In the genomic region with DNA sequence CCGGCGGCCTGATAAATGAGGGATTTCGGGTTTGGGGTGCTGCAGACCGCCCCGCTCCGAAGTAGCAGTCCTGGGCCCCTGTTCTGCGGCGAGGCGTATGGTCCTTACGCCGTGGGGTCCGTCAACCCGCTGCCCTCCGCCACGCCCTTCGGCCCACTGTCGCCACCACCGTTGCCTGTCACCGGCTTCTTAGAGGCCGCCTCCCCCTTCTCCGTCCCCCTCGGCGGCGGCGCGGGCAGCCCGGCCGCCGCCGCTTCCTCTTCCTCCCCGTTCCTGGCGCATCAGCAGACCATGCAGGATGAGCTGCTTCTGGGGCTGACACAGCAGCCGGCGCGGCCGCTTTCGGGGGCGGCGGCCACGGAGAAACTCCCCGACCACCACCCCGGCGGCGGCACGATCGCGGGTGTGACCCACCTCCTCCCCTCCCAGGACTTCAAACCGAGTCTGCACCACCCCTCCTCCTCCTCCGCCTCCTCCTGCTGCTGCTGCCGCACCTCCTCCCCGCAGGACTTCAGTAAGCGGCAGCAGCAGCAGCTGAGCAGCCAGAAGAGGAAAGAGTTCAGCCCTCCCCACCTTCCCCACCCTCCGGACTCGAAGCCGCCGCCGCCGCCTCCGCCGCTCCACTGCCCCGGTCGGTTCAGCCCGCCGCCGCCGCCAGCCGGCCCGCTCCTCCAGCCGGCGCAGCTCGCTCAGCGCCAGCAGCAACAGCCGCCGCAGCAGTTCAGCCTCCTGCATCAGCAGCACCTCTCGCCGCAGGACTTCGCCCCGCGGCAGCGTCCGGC, we compare ENCODE assay signal across 8 cellular contexts. TPM values are rescaled to one million over a fixed set of nuclear protein-coding genes. Genes with fewer than 3 reads are reported as not detected.
DNase-seq lines count a peak whose midpoint lies in the region; ATAC-seq, FAIRE-seq and TF ChIP-seq lines count a peak whose summit lies in the region.

No MANE protein-coding gene starts in this region.

- no peaks in the 10 kb centered on the region for H3K79me2 ChIP-seq in H1 (ENCODE audit: control insufficient read depth in 1 of 2, insufficient read depth in 2 of 2, low read length in 2 of 2)

- H3K56ac ChIP-seq in H1 (replicated peaks; ENCODE audit: insufficient read length, low read depth, low read length), result no peak overlapping the region

- 0 out of 2 replicates have a peak overlapping the region, but pooled peaks have one; percentile 24 for H2BK5ac ChIP-seq in H1 (ENCODE audit: low read depth, low read length)

- peak overlapping the region; percentile 66 for H4K5ac ChIP-seq in H1 (ENCODE audit: insufficient read length, low read depth, low read length)

- no peaks in the 10 kb centered on the region for H3K27me3 Mint-ChIP-seq in activated CD8-positive, alpha-beta memory T cell treated with anti-CD3 and anti-CD28 coated beads, Interleukin-2, amount 10 ng/mL, durations not matched to agents 7 days and 5 days

- H3K36me3 ChIP-seq in H1 (ENCODE audit: control insufficient read depth in 2 of 4, insufficient read depth in 4 of 4, low read length in 3 of 4), result no peaks in the 10 kb centered on the region

- peaks cover 2 to 4% (median 3%) of the 10 kb centered on the region in 4 experiments; a peak in 5 of 7 replicates for H3K4me1 ChIP-seq in H1 (replicated peaks in 1 of 4; ENCODE audit: control insufficient read depth in 3 of 4, insufficient read depth in 4 of 4, low read length in 3 of 4)

- peaks cover 19% of the 10 kb centered on the region; the same call in 1 of the 2 replicates for H3K23me2 ChIP-seq in H1 (ENCODE audit: low read depth, low read length)

- no peak for TF ChIP-seq RAD21 in H1 (IDR thresholded peaks at IDR 0.05 in 1 of 2, conservative IDR thresholded peaks at IDR 0.05 in 1 of 2; ENCODE audit: low read depth in 2 of 2, low read length in 2 of 2)

- no peak overlapping the region for H3K4ac ChIP-seq in H1 (replicated peaks; ENCODE audit: insufficient read length, low read depth, low read length)

- CTCF ChIA-PET in activated CD8-positive, alpha-beta memory T cell treated with anti-CD3 and anti-CD28 coated beads, Interleukin-2, amount 10 ng/mL, durations not matched to agents 7 days and 5 days (lab: Charles Lee), result interaction anchor here (0.7 to 1.1 kb wide), 3 partner anchors 9 to 395 kb away, joined by 3 to 4 read pairs (median 3); no protein-coding TSS in a partner anchor
- CTCF ChIA-PET in H1 (lab: Charles Lee; ENCODE audit: partially characterized antibody), result interaction anchor here (1.1 kb wide), 1 partner anchor 34 kb away, joined by 3 read pairs; no protein-coding TSS in a partner anchor

- DNase-seq in AG09309 (ENCODE audit: low read depth), result no peak
- peak; percentile 74 to 84 for DNase-seq in NOMO-1 (lab: John Stamatoyannopoulos, UW; ENCODE audit: unreplicated experiment in 2 of 2)
- peak; percentile 87 for DNase-seq in activated CD8-positive, alpha-beta memory T cell treated with anti-CD3 and anti-CD28 coated beads, Interleukin-2, amount 10 ng/mL, durations not matched to agents 7 days and 5 days
- DNase-seq in H1 (ENCODE audit: low read depth in 1 of 2, low spot score in 2 of 2), result peak in 1 of 2 experiments; percentile 73
- DNase-seq in mesenteric fat pad (ENCODE audit: low spot score), result peak; percentile 92
- DNase-seq in stimulated activated CD8-positive, alpha-beta memory T cell treated with anti-CD3 and anti-CD28 coated beads, Interleukin-15, amount 100 ng/mL, for 24 hours (ENCODE audit: low read depth), result peak; percentile 35

- no peak overlapping the region for H3K23ac ChIP-seq in H1 (ENCODE audit: insufficient read length)

- no peak overlapping the region for H2BK20ac ChIP-seq in H1 (ENCODE audit: low read length)

- H2AK5ac ChIP-seq in H1 (ENCODE audit: low read depth, low read length), result no peak overlapping the region

- TF ChIP-seq POLR2A in H1 (IDR thresholded peaks at IDR 0.05; ENCODE audit: control extremely low read depth in 1 of 2, low read depth in 2 of 2, low read length in 2 of 2), result no peak

- H3K79me1 ChIP-seq in H1 (ENCODE audit: low read depth, low read length), result no peaks in the 10 kb centered on the region

- H2BK12ac ChIP-seq in H1 (ENCODE audit: low read depth, low read length), result no peak overlapping the region

- peaks cover 8% of the 10 kb centered on the region for H3K36me3 Mint-ChIP-seq in activated CD8-positive, alpha-beta memory T cell treated with anti-CD3 and anti-CD28 coated beads, Interleukin-2, amount 10 ng/mL, durations not matched to agents 7 days and 5 days

- no peak for FAIRE-seq in H1 (lab: Jason Lieb, UNC)

- H3K9me3 ChIP-seq in H1 (ENCODE audit: insufficient read depth in 2 of 2, low read depth in 1 of 2, low read length in 1 of 2), result no peaks in the 10 kb centered on the region

- peak overlapping the region; percentile 0; the same call in 1 of the 2 replicates for H2AFZ ChIP-seq in H1 (ENCODE audit: low read length)

- H3K4me3 ChIP-seq in AG09309 (ENCODE audit: control insufficient read depth, low read depth, low read length) (peak overlapping the region; percentile 86), H1 (ENCODE audit: extremely low read depth in 1 of 4, insufficient read depth in 2 of 4, low read depth in 3 of 4, low read length in 4 of 4) (peak overlapping the region; percentile 58 to 87 (median 67))

- H2BK120ac ChIP-seq in H1 (replicated peaks; ENCODE audit: low read depth, low read length), result no peak overlapping the region

- ATAC-seq in GM19025 (IDR thresholded peaks at IDR 0.05; ENCODE audit: low read depth, unreplicated experiment) (peak; percentile 18), HG03280 (IDR thresholded peaks at IDR 0.05; ENCODE audit: unreplicated experiment) (peak; percentile 16)
- peak; percentile 37 for ATAC-seq in activated CD8-positive, alpha-beta memory T cell treated with anti-CD3 and anti-CD28 coated beads, Interleukin-2, amount 10 ng/mL, durations not matched to agents 7 days and 5 days

- no peak overlapping the region for H3K14ac ChIP-seq in H1 (ENCODE audit: insufficient read length)

- peak overlapping the region; percentile 88 for H3K4me3 Mint-ChIP-seq in activated CD8-positive, alpha-beta memory T cell treated with anti-CD3 and anti-CD28 coated beads, Interleukin-2, amount 10 ng/mL, durations not matched to agents 7 days and 5 days

- H3K27me3 ChIP-seq in H1 (replicated peaks in 1 of 4; ENCODE audit: control insufficient read depth in 3 of 4, extremely low read depth in 1 of 4, insufficient read depth in 3 of 4, low read length in 3 of 4), result peaks cover 0 to 20% (median 4%) of the 10 kb centered on the region in 4 experiments; a peak in 3 of 7 replicates

- H4K91ac ChIP-seq in H1 (replicated peaks; ENCODE audit: insufficient read length, low read length), result peak overlapping the region; percentile 73

- H3K27ac ChIP-seq in H1 (ENCODE audit: low read depth, low read length), result no peak overlapping the region

- no peaks in the 10 kb centered on the region for H4K20me1 ChIP-seq in H1 (replicated peaks in 1 of 2; ENCODE audit: control insufficient read depth in 1 of 2, insufficient read depth in 2 of 2, low read length in 2 of 2)

- TF ChIP-seq EP300 in H1 (IDR thresholded peaks at IDR 0.05; ENCODE audit: borderline replicate concordance in 1 of 2, low read depth in 2 of 2, low read length in 2 of 2), result 0 out of 3 replicates have a peak, but pooled peaks of 1 of the 2 experiments have one; percentile 29

- no peaks in the 10 kb centered on the region for H3K9me3 Mint-ChIP-seq in activated CD8-positive, alpha-beta memory T cell treated with anti-CD3 and anti-CD28 coated beads, Interleukin-2, amount 10 ng/mL, durations not matched to agents 7 days and 5 days (ENCODE audit: low read depth)

- H3K18ac ChIP-seq in H1 (ENCODE audit: extremely low read depth, low read length), result no peak overlapping the region; the same call in 1 of the 2 replicates

- H3K4me1 Mint-ChIP-seq in activated CD8-positive, alpha-beta memory T cell treated with anti-CD3 and anti-CD28 coated beads, Interleukin-2, amount 10 ng/mL, durations not matched to agents 7 days and 5 days, result peaks cover 35% of the 10 kb centered on the region

- peak overlapping the region; percentile 67 to 70 for H3K4me2 ChIP-seq in H1 (ENCODE audit: insufficient read depth in 1 of 2, low read depth in 2 of 2, low read length in 2 of 2)

- 6% methylated on average over 7 of the region's 81 CpGs; no CpG with 5 or more reads in 1 of the 2 experiments for WGBS in H1 (ENCODE audit: extremely low coverage in 1 of 2, insufficient coverage in 1 of 2, insufficient read length in 1 of 2, insufficient replicate concordance in 2 of 2, low coverage in 1 of 2, low lambda C conversion rate in 2 of 2, missing lambda C conversion rate in 1 of 2), 2 experiments

- TF ChIP-seq CTCF in AG09309 (IDR thresholded peaks at IDR 0.05; ENCODE audit: control insufficient read depth, insufficient read depth, low read depth, low read length, missing control alignments), result no peak
- TF ChIP-seq CTCF in H1 (IDR thresholded peaks at IDR 0.05; ENCODE audit: control extremely low read depth in 1 of 3, insufficient read depth in 1 of 3, low read depth in 1 of 3, low read length in 3 of 3), result no peak

- H4K8ac ChIP-seq in H1 (ENCODE audit: extremely low read depth, insufficient read depth, low read length), result peak overlapping the region; percentile 89

- POLR2A ChIA-PET in H1 (lab: Charles Lee; ENCODE audit: partially characterized antibody), result no interaction called here

- H3K27ac Mint-ChIP-seq in activated CD8-positive, alpha-beta memory T cell treated with anti-CD3 and anti-CD28 coated beads, Interleukin-2, amount 10 ng/mL, durations not matched to agents 7 days and 5 days, result peak overlapping the region; percentile 96

- peak overlapping the region in 1 of 4 experiments; percentile 65; a peak in 1 of 7 replicates for H3K9ac ChIP-seq in H1 (replicated peaks in 1 of 4; ENCODE audit: extremely low read depth in 1 of 4, low read depth in 3 of 4, low read length in 3 of 4)

- no peak overlapping the region for H2BK15ac ChIP-seq in H1 (ENCODE audit: low read length)

TF ChIP-seq in H1, 55 proteins besides CTCF, POLR2A, EP300 and RAD21 (continues in another document):
- no peak for TF ChIP-seq BCL11A (IDR thresholded peaks at IDR 0.05; ENCODE audit: low read depth in 2 of 2, low read length in 2 of 2)
- peak; percentile 63 for TF ChIP-seq KDM4A (IDR thresholded peaks at IDR 0.05; ENCODE audit: low read depth, low read length, severe bottlenecking)
- no peak; the same call in 1 of the 2 replicates for TF ChIP-seq RBBP5 (IDR thresholded peaks at IDR 0.05; ENCODE audit: borderline replicate concordance, low read depth, low read length)

RNA-seq across cellular contexts. Expression of gene CPEB2, which starts 0.6 kb away (rescaled TPM):
- 10 to 100 TPM; 14.3 to 14.8 TPM for total RNA-seq in activated CD8-positive, alpha-beta memory T cell treated with anti-CD3 and anti-CD28 coated beads, Interleukin-2, amount 10 ng/mL, durations not matched to agents 7 days and 5 days
- total RNA-seq in H1 (2021; fragmentation: NEBNext Ultra II Directional; extraction: Animal tissue kit (Norgen Biotek cat#: 25700)), result 1.9 and 2.0 TPM in 2 replicates
- 0.31 and 0.39 TPM in 2 replicates for polyA plus RNA-seq in H1 (2011; rRNA removed)
- polyA plus RNA-seq in H1 (2011; cell fraction: cytosol; rRNA removed), result 0.61 TPM
- 0.63 TPM for polyA plus RNA-seq in H1 (2011; cell fraction: nucleus; rRNA removed)
- polyA plus RNA-seq in H1 (2012, experiment 1 of 2), result 0.73 to 1.2 TPM (median 0.79 TPM) in 4 replicates
- 0.07 TPM for polyA plus RNA-seq in H1 (2012, experiment 2 of 2)
- 0.51 TPM for polyA plus RNA-seq in H1 (2013, experiment 1 of 2)
- polyA plus RNA-seq in H1 (2013, experiment 2 of 2), result 0.63 TPM
- 1.1 and 1.3 TPM in 2 replicates for polyA minus RNA-seq in H1 (2011; rRNA and poly(A)+ RNA removed)
- polyA minus RNA-seq in H1 (2011; cell fraction: cytosol; rRNA and poly(A)+ RNA removed), result 1.5 TPM
- 2.6 TPM for polyA minus RNA-seq in H1 (2011; cell fraction: nucleus; rRNA and poly(A)+ RNA removed)
- 23.1 TPM for total RNA-seq in mesenteric fat pad
